Comparison of ENCODE assay signal across 18 cellular contexts in genomic region chr2:144848404-144848803, GRCh38.
DNase-seq lines count a peak whose midpoint lies in the region; ATAC-seq, FAIRE-seq and TF ChIP-seq lines count a peak whose summit lies in the region.
"Had no signal": no experiment of that assay in that cellular context is flagged by ENCODE, and none has a peak within 500 bp of the region (broad histone marks: within the 10 kb centered on the region; RNA-seq: fewer than 3 reads in every experiment).

No MANE protein-coding gene starts in this region.

- no peak overlapping the region for H3K27ac ChIP-seq in K562 (ENCODE audit: extremely low read depth, low read depth, low read length)
- H3K27ac ChIP-seq: 22Rv1 had no signal

- 0% methylated on average over 2 of the region's 2 CpGs for WGBS in K562 (ENCODE audit: insufficient coverage, low coverage, missing lambda C conversion rate)

- CTCF ChIA-PET in K562 (lab: Yijun Ruan, JAX; ENCODE audit: low intra/inter-chr PET ratio): no interaction called here

- no peaks in the 10 kb centered on the region for H4K20me1 ChIP-seq in K562 (replicated peaks; ENCODE audit: control insufficient read depth, insufficient read depth, low read length)

- peak overlapping the region; percentile 34; the same call in 1 of the 2 replicates for H2AFZ ChIP-seq in K562 (ENCODE audit: low read depth, low read length)
- H2AFZ ChIP-seq: GM23338 had no signal

- H3K27me3 ChIP-seq in K562 (ENCODE audit: control insufficient read depth in 2 of 2, insufficient read depth in 2 of 2, low read length in 2 of 2): no peaks in the 10 kb centered on the region

- peak; percentile 22; the same call in 1 of the 2 replicates for TF ChIP-seq EP300 in K562 (IDR thresholded peaks at IDR 0.05; ENCODE audit: low read length)

- peaks cover 0 to 4% of the 10 kb centered on the region in 2 experiments; a peak in 2 of 5 replicates for H3K4me1 ChIP-seq in K562 (replicated peaks in 1 of 2; ENCODE audit: control insufficient read depth in 2 of 2, insufficient read depth in 2 of 2, low read length in 2 of 2)
- H3K4me1 ChIP-seq: Caco-2, HAP-1 had no signal

- in situ Hi-C loops in K562 (cut with MboI): no loop called here

- intact Hi-C loops in K562 (cut with micrococcal nuclease): no loop called here

- TF ChIP-seq RAD21 in K562 (CRISPR knock-in tag; conservative IDR thresholded peaks at IDR 0.05 in 1 of 2, IDR thresholded peaks at IDR 0.05 in 1 of 2): no peak

- DNase-seq in NCI-H82 (lab: John Stamatoyannopoulos, UW) (peak; percentile 24), NCI-H82 treated with DMSO at 0.1 percent for 48 hours (lab: John Stamatoyannopoulos, UW; ENCODE audit: unreplicated experiment) (no peak), K562 (ENCODE audit: extremely low read depth in 1 of 4, low spot score in 3 of 4) (peak; percentile 20 to 79 (median 36)), islet precursor cell (peak; percentile 63), NCI-H446 (lab: John Stamatoyannopoulos, UW) (no peak), germinal center (ENCODE audit: low spot score) (no peak), cerebellar cortex (ENCODE audit: low spot score) (no peak)
- DNase-seq: Caco-2; CD8-positive, alpha-beta T cell; DND-41; GDM1 had no signal

- TF ChIP-seq CTCF in K562 (IDR thresholded peaks at IDR 0.05 in 2 of 3, conservative IDR thresholded peaks at IDR 0.05 in 1 of 3; ENCODE audit: insufficient read depth in 2 of 3, low read depth in 1 of 3, low read length in 3 of 3): no peak

- H3K4me3 ChIP-seq in K562: no peak overlapping the region
- H3K4me3 ChIP-seq: GM23338, HAP-1 had no signal

- no TSS peak for BruUV-seq in K562 (replicated peaks; lab: Mats Ljungman, UMichigan)

- no peaks in the 10 kb centered on the region for H3K36me3 ChIP-seq in K562 (ENCODE audit: control insufficient read depth, insufficient read depth, low read length)
- H3K36me3 ChIP-seq: HAP-1 had no signal

- POLR2A ChIA-PET in K562 (lab: Yijun Ruan, JAX): interaction anchor here (1.1 to 1.4 kb wide), 3 partner anchors 10 to 13 kb away, joined by 3 read pairs; no protein-coding TSS in a partner anchor

- peak; percentile 96 for FAIRE-seq in K562 (lab: Jason Lieb, UNC)
- FAIRE-seq: GM12892, HepG2, HTR-8/SVneo had no signal

- ATAC-seq in K562 (peak; percentile 90), HG03280 (IDR thresholded peaks at IDR 0.05; ENCODE audit: unreplicated experiment) (no peak)
- ATAC-seq: CD8-positive, alpha-beta T cell; GM23338; HepG2 had no signal

- no peaks in the 10 kb centered on the region for H3K9me3 ChIP-seq in K562 (replicated peaks; ENCODE audit: control insufficient read depth, insufficient read depth, low read depth, low read length)
- H3K9me3 ChIP-seq: Caco-2, HAP-1 had no signal

- no peak for TF ChIP-seq POLR2A in K562 (conservative IDR thresholded peaks at IDR 0.05)

- H3K4me2 ChIP-seq in K562 (ENCODE audit: insufficient read depth, low read length): no peak overlapping the region
- H3K4me2 ChIP-seq: GM23338 had no signal

- no peak overlapping the region for H3K9ac ChIP-seq in K562 (ENCODE audit: insufficient read depth in 1 of 2, low read depth in 2 of 2, low read length in 2 of 2)

- no peaks in the 10 kb centered on the region for H3K79me2 ChIP-seq in K562 (ENCODE audit: control insufficient read depth, insufficient read depth, low read length)

- no peaks in the 10 kb centered on the region for H3K9me1 ChIP-seq in K562 (ENCODE audit: control insufficient read depth, insufficient read depth, low read length)

TF ChIP-seq in K562, 482 proteins besides CTCF, POLR2A, EP300 and RAD21 (continues in another document):
- TF ChIP-seq CBFA2T3 (IDR thresholded peaks at IDR 0.05): peak; percentile 84
- peak in 1 of 2 experiments; percentile 47; a peak in 1 of 4 replicates for TF ChIP-seq TRIM24 (IDR thresholded peaks at IDR 0.05)
- peak in 1 of 2 experiments; percentile 71; a peak in 2 of 4 replicates for TF ChIP-seq RCOR1 (IDR thresholded peaks at IDR 0.05; ENCODE audit: borderline replicate concordance in 1 of 2, low read depth in 2 of 2, low read length in 2 of 2)
- peak; percentile 77 for TF ChIP-seq CTBP1 (IDR thresholded peaks at IDR 0.05; ENCODE audit: borderline replicate concordance)
- TF ChIP-seq STAT5A (IDR thresholded peaks at IDR 0.05; ENCODE audit: borderline replicate concordance, low read length): peak; percentile 26; the same call in 1 of the 2 replicates
- TF ChIP-seq HDAC1 (IDR thresholded peaks at IDR 0.05): 0 out of 4 replicates have a peak, but pooled peaks of 1 of the 2 experiments have one; percentile 32
- TF ChIP-seq TAF1 (IDR thresholded peaks at IDR 0.05; ENCODE audit: control insufficient read depth, extremely low read depth, insufficient read depth, low read length, severe bottlenecking): no peak
- TF ChIP-seq, protein P1, sequence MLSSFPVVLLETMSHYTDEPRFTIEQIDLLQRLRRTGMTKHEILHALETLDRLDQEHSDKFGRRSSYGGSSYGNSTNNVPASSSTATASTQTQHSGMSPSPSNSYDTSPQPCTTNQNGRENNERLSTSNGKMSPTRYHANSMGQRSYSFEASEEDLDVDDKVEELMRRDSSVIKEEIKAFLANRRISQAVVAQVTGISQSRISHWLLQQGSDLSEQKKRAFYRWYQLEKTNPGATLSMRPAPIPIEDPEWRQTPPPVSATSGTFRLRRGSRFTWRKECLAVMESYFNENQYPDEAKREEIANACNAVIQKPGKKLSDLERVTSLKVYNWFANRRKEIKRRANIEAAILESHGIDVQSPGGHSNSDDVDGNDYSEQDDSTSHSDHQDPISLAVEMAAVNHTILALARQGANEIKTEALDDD (IDR thresholded peaks at IDR 0.05): peak; percentile 94
- TF ChIP-seq ZEB2 (IDR thresholded peaks at IDR 0.05): 0 out of 2 replicates have a peak, but pooled peaks have one; percentile 33
- peak; percentile 52; the same call in 1 of the 2 replicates for TF ChIP-seq LCOR (CRISPR knock-in tag; IDR thresholded peaks at IDR 0.05)
- TF ChIP-seq SMARCE1 (IDR thresholded peaks at IDR 0.05): peak; percentile 27; the same call in 1 of the 2 replicates
- TF ChIP-seq, protein P2, sequence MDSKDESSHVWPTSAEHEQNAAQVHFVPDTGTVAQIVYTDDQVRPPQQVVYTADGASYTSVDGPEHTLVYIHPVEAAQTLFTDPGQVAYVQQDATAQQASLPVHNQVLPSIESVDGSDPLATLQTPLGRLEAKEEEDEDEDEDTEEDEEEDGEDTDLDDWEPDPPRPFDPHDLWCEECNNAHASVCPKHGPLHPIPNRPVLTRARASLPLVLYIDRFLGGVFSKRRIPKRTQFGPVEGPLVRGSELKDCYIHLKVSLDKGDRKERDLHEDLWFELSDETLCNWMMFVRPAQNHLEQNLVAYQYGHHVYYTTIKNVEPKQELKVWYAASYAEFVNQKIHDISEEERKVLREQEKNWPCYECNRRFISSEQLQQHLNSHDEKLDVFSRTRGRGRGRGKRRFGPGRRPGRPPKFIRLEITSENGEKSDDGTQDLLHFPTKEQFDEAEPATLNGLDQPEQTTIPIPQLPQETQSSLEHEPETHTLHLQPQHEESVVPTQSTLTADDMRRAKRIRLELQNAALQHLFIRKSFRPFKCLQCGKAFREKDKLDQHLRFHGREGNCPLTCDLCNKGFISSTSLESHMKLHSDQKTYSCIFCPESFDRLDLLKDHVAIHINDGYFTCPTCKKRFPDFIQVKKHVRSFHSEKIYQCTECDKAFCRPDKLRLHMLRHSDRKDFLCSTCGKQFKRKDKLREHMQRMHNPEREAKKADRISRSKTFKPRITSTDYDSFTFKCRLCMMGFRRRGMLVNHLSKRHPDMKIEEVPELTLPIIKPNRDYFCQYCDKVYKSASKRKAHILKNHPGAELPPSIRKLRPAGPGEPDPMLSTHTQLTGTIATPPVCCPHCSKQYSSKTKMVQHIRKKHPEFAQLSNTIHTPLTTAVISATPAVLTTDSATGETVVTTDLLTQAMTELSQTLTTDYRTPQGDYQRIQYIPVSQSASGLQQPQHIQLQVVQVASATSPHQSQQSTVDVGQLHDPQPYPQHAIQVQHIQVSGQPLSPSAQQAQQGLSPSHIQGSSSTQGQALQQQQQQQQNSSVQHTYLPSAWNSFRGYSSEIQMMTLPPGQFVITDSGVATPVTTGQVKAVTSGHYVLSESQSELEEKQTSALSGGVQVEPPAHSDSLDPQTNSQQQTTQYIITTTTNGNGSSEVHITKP (IDR thresholded peaks at IDR 0.05; ENCODE audit: partially characterized antibody): peak; percentile 66
- no peak for TF ChIP-seq ZNF24 (IDR thresholded peaks at IDR 0.05)
- peak; percentile 81 for TF ChIP-seq SOX6 (IDR thresholded peaks at IDR 0.05)
- TF ChIP-seq FOXM1 (IDR thresholded peaks at IDR 0.05; ENCODE audit: low read depth): 0 out of 2 replicates have a peak, but pooled peaks have one; percentile 29
- no peak for TF ChIP-seq FOXM1 (CRISPR knock-in tag; IDR thresholded peaks at IDR 0.05; ENCODE audit: low read depth)
- peak; percentile 80 for TF ChIP-seq TEAD4 (IDR thresholded peaks at IDR 0.05; ENCODE audit: low read length)
- TF ChIP-seq TEAD4 (CRISPR knock-in tag; IDR thresholded peaks at IDR 0.05; ENCODE audit: borderline replicate concordance): no peak
- TF ChIP-seq ESRRA (IDR thresholded peaks at IDR 0.05; ENCODE audit: borderline replicate concordance, low read depth): peak; percentile 25; the same call in 1 of the 2 replicates
- TF ChIP-seq HDAC2 (IDR thresholded peaks at IDR 0.05): 0 out of 2 replicates have a peak, but pooled peaks have one; percentile 40
- 0 out of 2 replicates have a peak, but pooled peaks have one; percentile 10 for TF ChIP-seq CREB1 (IDR thresholded peaks at IDR 0.05)
- TF ChIP-seq CREB1 (CRISPR knock-in tag; IDR thresholded peaks at IDR 0.05): no peak
- TF ChIP-seq, protein P3, sequence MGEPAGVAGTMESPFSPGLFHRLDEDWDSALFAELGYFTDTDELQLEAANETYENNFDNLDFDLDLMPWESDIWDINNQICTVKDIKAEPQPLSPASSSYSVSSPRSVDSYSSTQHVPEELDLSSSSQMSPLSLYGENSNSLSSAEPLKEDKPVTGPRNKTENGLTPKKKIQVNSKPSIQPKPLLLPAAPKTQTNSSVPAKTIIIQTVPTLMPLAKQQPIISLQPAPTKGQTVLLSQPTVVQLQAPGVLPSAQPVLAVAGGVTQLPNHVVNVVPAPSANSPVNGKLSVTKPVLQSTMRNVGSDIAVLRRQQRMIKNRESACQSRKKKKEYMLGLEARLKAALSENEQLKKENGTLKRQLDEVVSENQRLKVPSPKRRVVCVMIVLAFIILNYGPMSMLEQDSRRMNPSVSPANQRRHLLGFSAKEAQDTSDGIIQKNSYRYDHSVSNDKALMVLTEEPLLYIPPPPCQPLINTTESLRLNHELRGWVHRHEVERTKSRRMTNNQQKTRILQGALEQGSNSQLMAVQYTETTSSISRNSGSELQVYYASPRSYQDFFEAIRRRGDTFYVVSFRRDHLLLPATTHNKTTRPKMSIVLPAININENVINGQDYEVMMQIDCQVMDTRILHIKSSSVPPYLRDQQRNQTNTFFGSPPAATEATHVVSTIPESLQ (CRISPR knock-in tag; IDR thresholded peaks at IDR 0.05): no peak
- no peak for TF ChIP-seq EWSR1 (IDR thresholded peaks at IDR 0.05; ENCODE audit: borderline replicate concordance, low read depth, partially characterized antibody)
- no peak for TF ChIP-seq HSF4 (CRISPR knock-in tag; IDR thresholded peaks at IDR 0.05; ENCODE audit: borderline replicate concordance)

Comparison
In these comparisons a context has a peak if more than half of its experiments do, and no peak if none do; other contexts are left out.
1. DNase-seq: peak in NCI-H82 (single experiment), K562 (4 of 4) and islet precursor cell (single experiment); none in NCI-H82 treated with DMSO at 0.1 percent for 48 hours (single experiment), NCI-H446 (0 of 2), germinal center (single experiment) and cerebellar cortex (single experiment).